Comparison of ENCODE assay signal across 11 cellular contexts in genomic region chr15:74664028-74664616, GRCh38. TPM values are rescaled to one million over a fixed set of nuclear protein-coding genes. Genes with fewer than 3 reads are reported as not detected.
DNase-seq lines count a peak whose midpoint lies in the region; ATAC-seq, FAIRE-seq and TF ChIP-seq lines count a peak whose summit lies in the region.
"Had no signal": no experiment of that assay in that cellular context is flagged by ENCODE, and none has a peak within 500 bp of the region (broad histone marks: within the 10 kb centered on the region; RNA-seq: fewer than 3 reads in every experiment).

No MANE protein-coding gene starts in this region.

- H3K27ac ChIP-seq in coronary artery (peak overlapping the region; percentile 20 to 66), HepG2 (ENCODE audit: extremely low read length, insufficient read depth, low read length) (peak overlapping the region; percentile 43), thyroid gland (peak overlapping the region; percentile 51 to 78 (median 65))

- H3K9me3 ChIP-seq in HepG2 (ENCODE audit: low read length), result no peaks in the 10 kb centered on the region
- H3K9me3 ChIP-seq in thyroid gland, result no peaks in the 10 kb centered on the region

- peak overlapping the region; percentile 19 for H3K4me2 ChIP-seq in HepG2 (ENCODE audit: low read depth, low read length)

- no peak for TF ChIP-seq RAD21 in HepG2 (CRISPR knock-in tag; IDR thresholded peaks at IDR 0.05)

- in situ Hi-C loops in HepG2 (cut with HindIII; ENCODE audit: extremely low pct_ligation_motif_present, low pct_unique_long_range_greater_than_20kb), result no loop called here

- intact Hi-C loops in HepG2 (cut with micrococcal nuclease; ENCODE audit: unreplicated experiment), result no loop called here
- intact Hi-C loops in thyroid gland (cut with DNase I), result no loop called here

- CTCF ChIA-PET in HepG2 (lab: Yijun Ruan, JAX; ENCODE audit: low intra/inter-chr PET ratio, low total read pairs), result no interaction called here

- H3K36me3 ChIP-seq in HepG2 (replicated peaks in 1 of 2; ENCODE audit: control insufficient read depth in 1 of 2, insufficient read depth in 2 of 2, low read length in 2 of 2) (peaks cover 0 to 18% of the 10 kb centered on the region in 2 experiments; a peak in 2 of 5 replicates), thyroid gland (no peaks in the 10 kb centered on the region)

- TF ChIP-seq EP300 in HepG2 (IDR thresholded peaks at IDR 0.05; ENCODE audit: low read depth in 2 of 2, low read length in 2 of 2) (no peak), HepG2 (CRISPR knock-in tag; IDR thresholded peaks at IDR 0.05; ENCODE audit: borderline replicate concordance) (no peak)

- BruUV-seq in HepG2 (replicated peaks; lab: Mats Ljungman, UMichigan), result no TSS peak

- TF ChIP-seq CTCF in coronary artery (IDR thresholded peaks at IDR 0.05) (no peak), HepG2 (CRISPR knock-in tag; IDR thresholded peaks at IDR 0.05) (no peak), thyroid gland (IDR thresholded peaks at IDR 0.05) (no peak)

- no peak overlapping the region for H3K9ac ChIP-seq in HepG2 (ENCODE audit: insufficient read depth, low read depth, low read length)

- H4K20me1 ChIP-seq in HepG2 (ENCODE audit: insufficient read depth, low read length), result peaks cover 10% of the 10 kb centered on the region

- POLR2A ChIA-PET in HepG2 (lab: Yijun Ruan, JAX), result interaction anchor here (0.6 kb wide), 1 partner anchor 49 kb away, joined by 3 read pairs; the partner anchor contains the start of gene CLK3

- no peak for FAIRE-seq in HepG2 (lab: Jason Lieb, UNC)

- WGBS in HepG2 (ENCODE audit: low lambda C conversion rate), result 0% methylated on average over 2 of the region's 2 CpGs
- 4 to 9% methylated on average over 2 of the region's 2 CpGs for WGBS in thyroid gland, 2 donors

- DNase-seq in NCI-H226 (peak; percentile 76), coronary artery (ENCODE audit: low spot score) (no peak), HepG2 (ENCODE audit: low spot score) (peak; percentile 20), thyroid gland (peak; percentile 86), activated T-cell treated with anti-CD3 and anti-CD28 coated beads for 4 hours (no peak), COLO668 (lab: John Stamatoyannopoulos, UW; ENCODE audit: unreplicated experiment) (no peak), SW480 (ENCODE audit: low spot score) (no peak)
- DNase-seq: activated CD4-positive, alpha-beta memory T cell treated with anti-CD3 and anti-CD28 coated beads for 36 hours; effector CD4-positive, alpha-beta T cell; naive thymus-derived CD4-positive, alpha-beta T cell had no signal

- peak; percentile 75 for ATAC-seq in HepG2
- ATAC-seq in HG02852 (IDR thresholded peaks at IDR 0.05; ENCODE audit: unreplicated experiment), result no peak
- ATAC-seq: naive thymus-derived CD4-positive, alpha-beta T cell had no signal

- H3K79me2 ChIP-seq in HepG2 (ENCODE audit: insufficient read depth, low read length), result peaks cover 14% of the 10 kb centered on the region

- no peak overlapping the region for H3K4me3 ChIP-seq in coronary artery
- H3K4me3 ChIP-seq in HepG2 (replicated peaks in 1 of 3; ENCODE audit: insufficient read depth in 1 of 3, low read depth in 2 of 3, low read length in 3 of 3), result no peak overlapping the region
- no peak overlapping the region for H3K4me3 ChIP-seq in thyroid gland (replicated peaks in 1 of 3)

- H2AFZ ChIP-seq in HepG2 (ENCODE audit: low read length), result no peak overlapping the region

- peaks cover 21% of the 10 kb centered on the region for H3K4me1 ChIP-seq in HepG2 (ENCODE audit: insufficient read depth, low read length)
- peaks cover 29 to 33% of the 10 kb centered on the region in 2 donors for H3K4me1 ChIP-seq in thyroid gland

- TF ChIP-seq POLR2A in HepG2 (IDR thresholded peaks at IDR 0.05; ENCODE audit: insufficient read depth in 1 of 2, low read depth in 2 of 2, low read length in 2 of 2), result no peak
- no peak for TF ChIP-seq POLR2A in thyroid gland (IDR thresholded peaks at IDR 0.05)

- H3K27me3 ChIP-seq in HepG2 (ENCODE audit: control insufficient read depth in 1 of 2, insufficient read depth in 2 of 2, low read length in 2 of 2) (no peaks in the 10 kb centered on the region), thyroid gland (no peaks in the 10 kb centered on the region)

TF ChIP-seq in HepG2, 621 proteins besides CTCF, POLR2A, EP300 and RAD21 (continues in another document):
- no peak for TF ChIP-seq RBM22 (optimal IDR thresholded peaks at IDR 0.05; ENCODE audit: low read length)
- no peak for TF ChIP-seq SOX6 (IDR thresholded peaks at IDR 0.05)
- peak; percentile 51 for TF ChIP-seq SOX6 (CRISPR knock-in tag; IDR thresholded peaks at IDR 0.05)
- TF ChIP-seq HIC2 (CRISPR knock-in tag; IDR thresholded peaks at IDR 0.05; ENCODE audit: low read depth), result peak; percentile 93

RNA-seq across cellular contexts. Expression of gene EDC3, which starts 31.7 kb away (rescaled TPM):
- total RNA-seq in HepG2 (2016; rRNA removed; fragmentation: Illumina TruSeq; extraction: Trizol) (17.4 and 24.3 TPM in 2 replicates), thyroid gland (10 to 100 TPM; 16.3 to 64.7 (median 25.7) TPM)
- total RNA-seq in HepG2 (2016; cell fraction: cytosol; rRNA removed; fragmentation: Illumina TruSeq; extraction: Trizol; ENCODE audit: low read depth), result 24.4 and 37.5 TPM in 2 replicates
- 16.8 and 20.8 TPM in 2 replicates for total RNA-seq in HepG2 (2016; cell fraction: insoluble cytoplasmic fraction; rRNA removed; fragmentation: Illumina TruSeq; extraction: Trizol)
- 12.3 and 12.5 TPM in 2 replicates for total RNA-seq in HepG2 (2016; cell fraction: membrane; rRNA removed; fragmentation: Illumina TruSeq; extraction: Trizol)
- total RNA-seq in HepG2 (2016; cell fraction: nucleus; rRNA removed; fragmentation: Illumina TruSeq; extraction: Trizol), result 25.1 and 27.9 TPM in 2 replicates
- 32.0 and 40.9 TPM in 2 replicates for polyA plus RNA-seq in HepG2 (2011; rRNA removed)
- 24.9 and 25.8 TPM in 2 replicates for polyA plus RNA-seq in HepG2 (2011; cell fraction: cytosol; rRNA removed)
- polyA plus RNA-seq in HepG2 (2011; cell fraction: nucleus; rRNA removed), result 48.2 and 53.0 TPM in 2 replicates
- 21.6 and 24.3 TPM in 2 replicates for polyA plus RNA-seq in HepG2 (2012)
- 2.8 TPM in 2 replicates for polyA plus RNA-seq in HepG2 (2016; cell fraction: cytosol; fragmentation: Illumina TruSeq; extraction: Trizol; ENCODE audit: low read depth)
- polyA plus RNA-seq in HepG2 (2016; cell fraction: insoluble cytoplasmic fraction; fragmentation: Illumina TruSeq; extraction: Trizol; ENCODE audit: low read depth), result 33.6 and 38.5 TPM in 2 replicates
- polyA plus RNA-seq in HepG2 (2016; cell fraction: membrane; fragmentation: Illumina TruSeq; extraction: Trizol; ENCODE audit: low read depth), result 5.3 and 6.3 TPM in 2 replicates
- polyA plus RNA-seq in HepG2 (2016; cell fraction: nucleus; fragmentation: Illumina TruSeq; extraction: Trizol; ENCODE audit: insufficient read depth, low read depth), result 42.7 and 44.8 TPM in 2 replicates
- polyA minus RNA-seq in HepG2 (2011; rRNA and poly(A)+ RNA removed; ENCODE audit: low replicate concordance), result 107 and 153 TPM in 2 replicates
- polyA minus RNA-seq in HepG2 (2011; cell fraction: cytosol; rRNA and poly(A)+ RNA removed), result 20.9 and 36.0 TPM in 2 replicates
- polyA minus RNA-seq in HepG2 (2011; cell fraction: nucleus; rRNA and poly(A)+ RNA removed), result 46.6 and 50.0 TPM in 2 replicates

RNA-seq across cellular contexts. Expression of gene CLK3, which starts 48.5 kb away (rescaled TPM):
- total RNA-seq in HepG2 (2016; rRNA removed; fragmentation: Illumina TruSeq; extraction: Trizol) (31.4 and 41.5 TPM in 2 replicates), thyroid gland (100 to 1,000 TPM in 3 of 4 donors, 10 to 100 TPM in 1; 91.9 to 156 (median 120) TPM)
- 21.2 TPM in 2 replicates for total RNA-seq in HepG2 (2016; cell fraction: cytosol; rRNA removed; fragmentation: Illumina TruSeq; extraction: Trizol; ENCODE audit: low read depth)
- 29.0 and 39.7 TPM in 2 replicates for total RNA-seq in HepG2 (2016; cell fraction: insoluble cytoplasmic fraction; rRNA removed; fragmentation: Illumina TruSeq; extraction: Trizol)
- total RNA-seq in HepG2 (2016; cell fraction: membrane; rRNA removed; fragmentation: Illumina TruSeq; extraction: Trizol), result 19.8 and 21.9 TPM in 2 replicates
- 49.0 and 49.2 TPM in 2 replicates for total RNA-seq in HepG2 (2016; cell fraction: nucleus; rRNA removed; fragmentation: Illumina TruSeq; extraction: Trizol)
- 82.0 and 89.1 TPM in 2 replicates for polyA plus RNA-seq in HepG2 (2011; rRNA removed)
- polyA plus RNA-seq in HepG2 (2011; cell fraction: cytosol; rRNA removed), result 59.3 and 68.4 TPM in 2 replicates
- polyA plus RNA-seq in HepG2 (2011; cell fraction: nucleus; rRNA removed), result 264 and 302 TPM in 2 replicates
- 34.0 and 40.7 TPM in 2 replicates for polyA plus RNA-seq in HepG2 (2012)
- polyA plus RNA-seq in HepG2 (2016; cell fraction: cytosol; fragmentation: Illumina TruSeq; extraction: Trizol; ENCODE audit: low read depth), result 8.0 and 8.4 TPM in 2 replicates
- polyA plus RNA-seq in HepG2 (2016; cell fraction: insoluble cytoplasmic fraction; fragmentation: Illumina TruSeq; extraction: Trizol; ENCODE audit: low read depth), result 33.8 and 35.7 TPM in 2 replicates
- polyA plus RNA-seq in HepG2 (2016; cell fraction: membrane; fragmentation: Illumina TruSeq; extraction: Trizol; ENCODE audit: low read depth), result 11.6 and 14.5 TPM in 2 replicates
- polyA plus RNA-seq in HepG2 (2016; cell fraction: nucleus; fragmentation: Illumina TruSeq; extraction: Trizol; ENCODE audit: insufficient read depth, low read depth), result 101 and 109 TPM in 2 replicates
- 181 and 249 TPM in 2 replicates for polyA minus RNA-seq in HepG2 (2011; rRNA and poly(A)+ RNA removed; ENCODE audit: low replicate concordance)
- polyA minus RNA-seq in HepG2 (2011; cell fraction: cytosol; rRNA and poly(A)+ RNA removed), result 23.0 and 27.8 TPM in 2 replicates
- polyA minus RNA-seq in HepG2 (2011; cell fraction: nucleus; rRNA and poly(A)+ RNA removed), result 142 and 155 TPM in 2 replicates

Comparison
In these comparisons a context has a peak if more than half of its experiments do, and no peak if none do; other contexts are left out.
1. DNase-seq: peak in NCI-H226 (single experiment), HepG2 (single experiment) and thyroid gland (2 of 2); none in coronary artery (single experiment), activated T-cell treated with anti-CD3 and anti-CD28 coated beads for 4 hours (single experiment), COLO668 (single experiment) and SW480 (single experiment).
2. Peak in every context shown above with its lines, with median percentiles within 50 percentile points of each other: H3K27ac ChIP-seq.